10 cellular contexts compared by ENCODE assay signal in the genomic region with DNA sequence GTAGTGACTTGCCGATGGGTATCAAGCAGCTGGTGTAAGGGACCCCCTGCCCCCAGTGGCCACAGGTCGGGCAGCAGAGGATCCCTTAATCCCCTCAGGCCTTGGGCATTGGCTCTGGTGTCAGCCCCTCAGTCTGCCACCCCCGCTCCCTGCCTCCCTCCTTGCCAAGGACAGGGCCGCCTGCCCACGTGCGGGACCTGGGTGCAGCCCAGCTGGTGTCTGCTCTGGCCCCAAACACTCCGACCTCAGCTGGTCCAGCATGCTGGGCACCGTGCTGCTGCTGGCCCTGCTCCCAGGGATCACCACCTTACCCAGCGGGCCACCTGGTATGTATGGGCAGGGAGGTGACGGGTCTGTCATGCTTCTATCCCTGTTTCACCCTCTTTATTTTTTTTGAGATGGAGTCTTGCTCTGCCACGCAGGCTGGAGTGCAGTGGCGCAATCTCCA. TPM values are rescaled to one million over a fixed set of nuclear protein-coding genes. Genes with fewer than 3 reads are reported as not detected.
A peak's percentile ranks its signal among the peaks of the same experiment; 100 is the strongest.
DNase-seq lines count a peak whose midpoint lies in the region; ATAC-seq and TF ChIP-seq lines count a peak whose summit lies in the region.
"Had no signal": no experiment of that assay in that cellular context is flagged by ENCODE, and none has a peak within 500 bp of the region (broad histone marks: within the 10 kb centered on the region; RNA-seq: fewer than 3 reads in every experiment).

A gene (plus strand): TSS at position 233 of the 448 bp plus-strand sequence.

- no peak for TF ChIP-seq CTCF in nephron progenitor cell (IDR thresholded peaks at IDR 0.05)

- peaks cover 6 to 31% (median 19%) of the 10 kb centered on the region in 4 donors for H3K4me1 Mint-ChIP-seq in CD4-positive, alpha-beta memory T cell
- H3K4me1 Mint-ChIP-seq in activated naive CD8-positive, alpha-beta T cell treated with anti-CD3 and anti-CD28 coated beads, Interleukin-2, amount 50 U/mL, for 24 hours: peaks cover 18% of the 10 kb centered on the region
- H3K4me1 Mint-ChIP-seq in nephron progenitor cell: peaks cover 20% of the 10 kb centered on the region

- H3K4me1 ChIP-seq in CD4-positive, alpha-beta memory T cell (ENCODE audit: insufficient read depth, low read length): peaks cover 33% of the 10 kb centered on the region
- peaks cover 2% of the 10 kb centered on the region; the same call in 1 of the 2 replicates for H3K4me1 ChIP-seq in HUES48 (ENCODE audit: control insufficient read depth, insufficient read depth, low read length)

- DNase-seq in CD4-positive, alpha-beta memory T cell: peak in 1 of 5 donors; percentile 20
- DNase-seq in activated naive CD8-positive, alpha-beta T cell treated with anti-CD3 and anti-CD28 coated beads, Interleukin-2, amount 50 U/mL, for 24 hours: no peak
- DNase-seq in nephron progenitor cell: no peak
- DNase-seq in OCI-M1 (lab: John Stamatoyannopoulos, UW): no peak
- no peak for DNase-seq in UCSD-AML1 (lab: John Stamatoyannopoulos, UW; ENCODE audit: unreplicated experiment)
- DNase-seq: activated CD4-positive, alpha-beta T cell treated with anti-CD3 and anti-CD28 coated beads for 48 hours; thyroid gland had no signal

- intact Hi-C loops in CD4-positive, alpha-beta memory T cell (cut with micrococcal nuclease): no loop called here

- no peak within 1 kb of the TSS for H3K27ac ChIP-seq in CD4-positive, alpha-beta memory T cell (ENCODE audit: low read depth, low read length)
- no peak within 1 kb of the TSS for H3K27ac ChIP-seq in HUES48 (ENCODE audit: low read depth, low read length)
- H3K27ac ChIP-seq: thyroid gland had no signal

- no peak within 1 kb of the TSS for H3K9ac ChIP-seq in HUES48 (ENCODE audit: low read depth, low read length)

- CTCF ChIA-PET in CD4-positive, alpha-beta memory T cell (lab: Charles Lee; ENCODE audit: partially characterized antibody): no interaction called here

- peaks cover 13% of the 10 kb centered on the region for H3K27me3 ChIP-seq in CD4-positive, alpha-beta memory T cell (ENCODE audit: insufficient read depth, low read length)
- peaks cover 44% of the 10 kb centered on the region for H3K27me3 ChIP-seq in HUES48 (ENCODE audit: control insufficient read depth, insufficient read depth, low read length)

- H3K27ac Mint-ChIP-seq in CD4-positive, alpha-beta memory T cell: peak within 1 kb of the TSS in 2 of 7 donors; percentile 37 to 57
- no peak within 1 kb of the TSS for H3K27ac Mint-ChIP-seq in activated naive CD8-positive, alpha-beta T cell treated with anti-CD3 and anti-CD28 coated beads, Interleukin-2, amount 50 U/mL, for 24 hours
- no peak within 1 kb of the TSS for H3K27ac Mint-ChIP-seq in nephron progenitor cell

- peaks cover 7% of the 10 kb centered on the region for H3K36me3 ChIP-seq in CD4-positive, alpha-beta memory T cell (ENCODE audit: insufficient read depth, low read length)
- H3K36me3 ChIP-seq in HUES48 (ENCODE audit: control insufficient read depth, insufficient read depth, low read length): peaks cover 27% of the 10 kb centered on the region

- POLR2A ChIA-PET in CD4-positive, alpha-beta memory T cell (lab: Charles Lee; ENCODE audit: partially characterized antibody): interaction anchor here (2.4 kb wide), 1 partner anchor 11 kb away, joined by 12 read pairs; a partner anchor contains a TSS

- no peak within 1 kb of the TSS for H3K4me3 ChIP-seq in CD4-positive, alpha-beta memory T cell (ENCODE audit: low read length in 2 of 2)
- peak within 1 kb of the TSS; percentile 62; the same call in 1 of the 2 replicates for H3K4me3 ChIP-seq in HUES48 (ENCODE audit: low read depth, low read length)
- H3K4me3 ChIP-seq: mucosa of descending colon had no signal

- peak within 1 kb of the TSS; percentile 11 to 72 (median 60) for H3K4me3 Mint-ChIP-seq in CD4-positive, alpha-beta memory T cell
- peak within 1 kb of the TSS; percentile 61 for H3K4me3 Mint-ChIP-seq in activated naive CD8-positive, alpha-beta T cell treated with anti-CD3 and anti-CD28 coated beads, Interleukin-2, amount 50 U/mL, for 24 hours
- peak within 1 kb of the TSS; percentile 63 for H3K4me3 Mint-ChIP-seq in nephron progenitor cell

- peaks cover 15 to 21% of the 10 kb centered on the region in 2 donors for H3K27me3 Mint-ChIP-seq in CD4-positive, alpha-beta memory T cell
- H3K27me3 Mint-ChIP-seq in activated naive CD8-positive, alpha-beta T cell treated with anti-CD3 and anti-CD28 coated beads, Interleukin-2, amount 50 U/mL, for 24 hours: peaks cover 29% of the 10 kb centered on the region
- peaks cover 58% of the 10 kb centered on the region for H3K27me3 Mint-ChIP-seq in nephron progenitor cell (ENCODE audit: low read depth, poor library complexity)

- H3K9me3 Mint-ChIP-seq in CD4-positive, alpha-beta memory T cell: peaks cover 0 to 3% (median 0%) of the 10 kb centered on the region in 8 donors
- H3K9me3 Mint-ChIP-seq in activated naive CD8-positive, alpha-beta T cell treated with anti-CD3 and anti-CD28 coated beads, Interleukin-2, amount 50 U/mL, for 24 hours: no peaks in the 10 kb centered on the region
- H3K9me3 Mint-ChIP-seq in nephron progenitor cell: no peaks in the 10 kb centered on the region

- ATAC-seq in activated naive CD8-positive, alpha-beta T cell treated with anti-CD3 and anti-CD28 coated beads, Interleukin-2, amount 50 U/mL, for 24 hours: no peak
- ATAC-seq in HG02759 (IDR thresholded peaks at IDR 0.05; ENCODE audit: unreplicated experiment): no peak
- ATAC-seq: mucosa of descending colon had no signal

- H3K36me3 Mint-ChIP-seq in CD4-positive, alpha-beta memory T cell: peaks cover 19% of the 10 kb centered on the region in 2 donors
- peaks cover 10% of the 10 kb centered on the region for H3K36me3 Mint-ChIP-seq in activated naive CD8-positive, alpha-beta T cell treated with anti-CD3 and anti-CD28 coated beads, Interleukin-2, amount 50 U/mL, for 24 hours (ENCODE audit: low read depth)
- peaks cover 20% of the 10 kb centered on the region for H3K36me3 Mint-ChIP-seq in nephron progenitor cell (ENCODE audit: low read depth)

- no peaks in the 10 kb centered on the region for H3K9me3 ChIP-seq in CD4-positive, alpha-beta memory T cell (ENCODE audit: control insufficient read depth in 1 of 2, low read length in 2 of 2)
- H3K9me3 ChIP-seq in HUES48 (ENCODE audit: control insufficient read depth, insufficient read depth, low read length): no peaks in the 10 kb centered on the region
- H3K9me3 ChIP-seq: mucosa of descending colon, thyroid gland had no signal

RNA-seq across cellular contexts. Expression of the gene that starts here (rescaled TPM):
- under 1 TPM; 0.93 to 1.00 TPM for total RNA-seq in CD4-positive, alpha-beta memory T cell
- not detected for polyA plus RNA-seq in CD4-positive, alpha-beta memory T cell
- total RNA-seq: thyroid gland had no signal
